In the genomic region with DNA sequence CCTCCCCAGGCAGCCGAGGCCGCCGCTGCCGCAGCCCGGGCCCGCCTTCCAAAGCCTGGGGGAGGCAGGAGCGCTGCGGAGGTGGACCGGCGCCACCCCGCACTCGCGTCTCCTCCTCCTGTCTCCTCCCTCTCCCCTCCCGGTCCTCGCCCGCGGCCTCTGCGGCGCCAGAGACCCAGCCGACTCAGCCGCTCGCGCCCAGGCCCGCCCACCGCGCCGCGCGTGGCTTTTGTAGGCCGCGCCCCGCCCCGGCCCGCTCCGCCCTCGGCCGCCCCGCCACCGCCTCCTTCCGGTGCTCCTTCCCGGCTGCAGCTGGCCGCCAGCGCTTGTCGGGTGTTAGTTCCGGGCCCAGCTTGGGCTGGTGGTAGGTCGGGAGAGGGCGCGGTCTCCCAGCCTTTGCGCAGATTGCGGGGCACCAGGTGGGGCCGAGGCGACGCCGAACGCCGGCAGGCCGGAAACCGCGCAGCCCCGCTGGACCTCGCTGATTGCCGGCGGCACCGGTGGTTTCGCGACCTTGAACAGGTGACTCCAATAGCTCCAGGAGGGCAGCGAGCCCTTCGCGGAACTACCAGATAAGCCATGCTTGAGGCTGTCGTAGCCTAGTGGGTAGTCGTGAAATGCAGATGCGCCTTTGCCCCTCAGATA, we compare ENCODE assay signal across 1 cellular context.
TF ChIP-seq lines count a peak whose summit lies in the region.

Gene CAPRIN2, minus strand, starts transcription at position 202 of the 645 bp plus-strand sequence. CDS start 1,431 bp downstream, outside the sequence.

TF ChIP-seq in HepG2, 621 proteins besides CTCF, POLR2A, EP300 and RAD21 (continued from another document and continues in another):
- TF ChIP-seq ZBED4 (CRISPR knock-in tag; IDR thresholded peaks at IDR 0.05; ENCODE audit: borderline replicate concordance) (peak; percentile 88; the same call in 1 of the 2 replicates), ZNF543 (CRISPR knock-in tag; IDR thresholded peaks at IDR 0.05) (0 out of 2 replicates have a peak, but pooled peaks have one; percentile 55), TCF12 (IDR thresholded peaks at IDR 0.05) (no peak), TCF12 (CRISPR knock-in tag; IDR thresholded peaks at IDR 0.05) (peak; percentile 28; the same call in 1 of the 2 replicates), HNRNPUL1 (IDR thresholded peaks at IDR 0.05; ENCODE audit: low read depth, low read length) (no peak), FOXO4 (CRISPR knock-in tag; conservative IDR thresholded peaks at IDR 0.05) (no peak), EHMT2 (IDR thresholded peaks at IDR 0.05; ENCODE audit: borderline replicate concordance, low read depth, low read length) (no peak), PITX1 (CRISPR knock-in tag; IDR thresholded peaks at IDR 0.05) (peak; percentile 81), TGIF2 (CRISPR knock-in tag; IDR thresholded peaks at IDR 0.05) (no peak; the same call in 1 of the 2 replicates), NR2F6 (IDR thresholded peaks at IDR 0.05) (no peak), NR2F6 (CRISPR knock-in tag; IDR thresholded peaks at IDR 0.05) (no peak), DNMT1 (CRISPR knock-in tag; IDR thresholded peaks at IDR 0.05) (no peak), ZNF264 (CRISPR knock-in tag; IDR thresholded peaks at IDR 0.05) (peak; percentile 43; the same call in 1 of the 2 replicates), ZNF382 (CRISPR knock-in tag; IDR thresholded peaks at IDR 0.05; ENCODE audit: borderline replicate concordance) (no peak), FOXK1 (CRISPR knock-in tag; IDR thresholded peaks at IDR 0.05; ENCODE audit: borderline replicate concordance, low read depth) (no peak), MTA3 (CRISPR knock-in tag; IDR thresholded peaks at IDR 0.05) (no peak), ZNF563 (CRISPR knock-in tag; IDR thresholded peaks at IDR 0.05) (peak; percentile 74; the same call in 1 of the 2 replicates), PCBP1 (IDR thresholded peaks at IDR 0.05; ENCODE audit: borderline replicate concordance, low read depth, low read length) (no peak), SOX13 (IDR thresholded peaks at IDR 0.05) (no peak), SOX13 (CRISPR knock-in tag; conservative IDR thresholded peaks at IDR 0.05 in 1 of 2, IDR thresholded peaks at IDR 0.05 in 1 of 2) (peak in 1 of 2 experiments; percentile 71; a peak in 2 of 4 replicates), RERE (CRISPR knock-in tag; IDR thresholded peaks at IDR 0.05; ENCODE audit: low read depth) (no peak), ZBTB26 (CRISPR knock-in tag; IDR thresholded peaks at IDR 0.05; ENCODE audit: borderline replicate concordance) (no peak), ZNF44 (CRISPR knock-in tag; IDR thresholded peaks at IDR 0.05) (no peak), ZNF772 (CRISPR knock-in tag; IDR thresholded peaks at IDR 0.05) (peak; percentile 77; the same call in 1 of the 2 replicates), FOXM1 (CRISPR knock-in tag; IDR thresholded peaks at IDR 0.05) (no peak), NFYC (CRISPR knock-in tag; IDR thresholded peaks at IDR 0.05) (no peak), U2AF2 (IDR thresholded peaks at IDR 0.05; ENCODE audit: low read depth, low read length) (0 out of 2 replicates have a peak, but pooled peaks have one; percentile 55), RAD51 (IDR thresholded peaks at IDR 0.05; ENCODE audit: borderline replicate concordance) (no peak), SETDB1 (CRISPR knock-in tag; IDR thresholded peaks at IDR 0.05; ENCODE audit: borderline replicate concordance) (no peak)
- TF ChIP-seq, protein P1, sequence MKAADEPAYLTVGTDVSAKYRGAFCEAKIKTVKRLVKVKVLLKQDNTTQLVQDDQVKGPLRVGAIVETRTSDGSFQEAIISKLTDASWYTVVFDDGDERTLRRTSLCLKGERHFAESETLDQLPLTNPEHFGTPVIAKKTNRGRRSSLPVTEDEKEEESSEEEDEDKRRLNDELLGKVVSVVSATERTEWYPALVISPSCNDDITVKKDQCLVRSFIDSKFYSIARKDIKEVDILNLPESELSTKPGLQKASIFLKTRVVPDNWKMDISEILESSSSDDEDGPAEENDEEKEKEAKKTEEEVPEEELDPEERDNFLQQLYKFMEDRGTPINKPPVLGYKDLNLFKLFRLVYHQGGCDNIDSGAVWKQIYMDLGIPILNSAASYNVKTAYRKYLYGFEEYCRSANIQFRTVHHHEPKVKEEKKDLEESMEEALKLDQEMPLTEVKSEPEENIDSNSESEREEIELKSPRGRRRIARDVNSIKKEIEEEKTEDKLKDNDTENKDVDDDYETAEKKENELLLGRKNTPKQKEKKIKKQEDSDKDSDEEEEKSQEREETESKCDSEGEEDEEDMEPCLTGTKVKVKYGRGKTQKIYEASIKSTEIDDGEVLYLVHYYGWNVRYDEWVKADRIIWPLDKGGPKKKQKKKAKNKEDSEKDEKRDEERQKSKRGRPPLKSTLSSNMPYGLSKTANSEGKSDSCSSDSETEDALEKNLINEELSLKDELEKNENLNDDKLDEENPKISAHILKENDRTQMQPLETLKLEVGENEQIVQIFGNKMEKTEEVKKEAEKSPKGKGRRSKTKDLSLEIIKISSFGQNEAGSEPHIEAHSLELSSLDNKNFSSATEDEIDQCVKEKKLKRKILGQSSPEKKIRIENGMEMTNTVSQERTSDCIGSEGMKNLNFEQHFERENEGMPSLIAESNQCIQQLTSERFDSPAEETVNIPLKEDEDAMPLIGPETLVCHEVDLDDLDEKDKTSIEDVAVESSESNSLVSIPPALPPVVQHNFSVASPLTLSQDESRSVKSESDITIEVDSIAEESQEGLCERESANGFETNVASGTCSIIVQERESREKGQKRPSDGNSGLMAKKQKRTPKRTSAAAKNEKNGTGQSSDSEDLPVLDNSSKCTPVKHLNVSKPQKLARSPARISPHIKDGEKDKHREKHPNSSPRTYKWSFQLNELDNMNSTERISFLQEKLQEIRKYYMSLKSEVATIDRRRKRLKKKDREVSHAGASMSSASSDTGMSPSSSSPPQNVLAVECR (CRISPR knock-in tag; IDR thresholded peaks at IDR 0.05; ENCODE audit: borderline replicate concordance), result peak; percentile 76; the same call in 1 of the 2 replicates
- TF ChIP-seq, protein P2, sequence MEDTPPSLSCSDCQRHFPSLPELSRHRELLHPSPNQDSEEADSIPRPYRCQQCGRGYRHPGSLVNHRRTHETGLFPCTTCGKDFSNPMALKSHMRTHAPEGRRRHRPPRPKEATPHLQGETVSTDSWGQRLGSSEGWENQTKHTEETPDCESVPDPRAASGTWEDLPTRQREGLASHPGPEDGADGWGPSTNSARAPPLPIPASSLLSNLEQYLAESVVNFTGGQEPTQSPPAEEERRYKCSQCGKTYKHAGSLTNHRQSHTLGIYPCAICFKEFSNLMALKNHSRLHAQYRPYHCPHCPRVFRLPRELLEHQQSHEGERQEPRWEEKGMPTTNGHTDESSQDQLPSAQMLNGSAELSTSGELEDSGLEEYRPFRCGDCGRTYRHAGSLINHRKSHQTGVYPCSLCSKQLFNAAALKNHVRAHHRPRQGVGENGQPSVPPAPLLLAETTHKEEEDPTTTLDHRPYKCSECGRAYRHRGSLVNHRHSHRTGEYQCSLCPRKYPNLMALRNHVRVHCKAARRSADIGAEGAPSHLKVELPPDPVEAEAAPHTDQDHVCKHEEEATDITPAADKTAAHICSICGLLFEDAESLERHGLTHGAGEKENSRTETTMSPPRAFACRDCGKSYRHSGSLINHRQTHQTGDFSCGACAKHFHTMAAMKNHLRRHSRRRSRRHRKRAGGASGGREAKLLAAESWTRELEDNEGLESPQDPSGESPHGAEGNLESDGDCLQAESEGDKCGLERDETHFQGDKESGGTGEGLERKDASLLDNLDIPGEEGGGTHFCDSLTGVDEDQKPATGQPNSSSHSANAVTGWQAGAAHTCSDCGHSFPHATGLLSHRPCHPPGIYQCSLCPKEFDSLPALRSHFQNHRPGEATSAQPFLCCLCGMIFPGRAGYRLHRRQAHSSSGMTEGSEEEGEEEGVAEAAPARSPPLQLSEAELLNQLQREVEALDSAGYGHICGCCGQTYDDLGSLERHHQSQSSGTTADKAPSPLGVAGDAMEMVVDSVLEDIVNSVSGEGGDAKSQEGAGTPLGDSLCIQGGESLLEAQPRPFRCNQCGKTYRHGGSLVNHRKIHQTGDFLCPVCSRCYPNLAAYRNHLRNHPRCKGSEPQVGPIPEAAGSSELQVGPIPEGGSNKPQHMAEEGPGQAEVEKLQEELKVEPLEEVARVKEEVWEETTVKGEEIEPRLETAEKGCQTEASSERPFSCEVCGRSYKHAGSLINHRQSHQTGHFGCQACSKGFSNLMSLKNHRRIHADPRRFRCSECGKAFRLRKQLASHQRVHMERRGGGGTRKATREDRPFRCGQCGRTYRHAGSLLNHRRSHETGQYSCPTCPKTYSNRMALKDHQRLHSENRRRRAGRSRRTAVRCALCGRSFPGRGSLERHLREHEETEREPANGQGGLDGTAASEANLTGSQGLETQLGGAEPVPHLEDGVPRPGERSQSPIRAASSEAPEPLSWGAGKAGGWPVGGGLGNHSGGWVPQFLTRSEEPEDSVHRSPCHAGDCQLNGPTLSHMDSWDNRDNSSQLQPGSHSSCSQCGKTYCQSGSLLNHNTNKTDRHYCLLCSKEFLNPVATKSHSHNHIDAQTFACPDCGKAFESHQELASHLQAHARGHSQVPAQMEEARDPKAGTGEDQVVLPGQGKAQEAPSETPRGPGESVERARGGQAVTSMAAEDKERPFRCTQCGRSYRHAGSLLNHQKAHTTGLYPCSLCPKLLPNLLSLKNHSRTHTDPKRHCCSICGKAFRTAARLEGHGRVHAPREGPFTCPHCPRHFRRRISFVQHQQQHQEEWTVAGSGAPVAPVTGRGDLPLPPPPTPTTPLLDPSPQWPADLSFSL (CRISPR knock-in tag; IDR thresholded peaks at IDR 0.05), result peak; percentile 47; the same call in 1 of the 2 replicates
